9 cellular contexts compared by ENCODE assay signal in the genomic region with DNA sequence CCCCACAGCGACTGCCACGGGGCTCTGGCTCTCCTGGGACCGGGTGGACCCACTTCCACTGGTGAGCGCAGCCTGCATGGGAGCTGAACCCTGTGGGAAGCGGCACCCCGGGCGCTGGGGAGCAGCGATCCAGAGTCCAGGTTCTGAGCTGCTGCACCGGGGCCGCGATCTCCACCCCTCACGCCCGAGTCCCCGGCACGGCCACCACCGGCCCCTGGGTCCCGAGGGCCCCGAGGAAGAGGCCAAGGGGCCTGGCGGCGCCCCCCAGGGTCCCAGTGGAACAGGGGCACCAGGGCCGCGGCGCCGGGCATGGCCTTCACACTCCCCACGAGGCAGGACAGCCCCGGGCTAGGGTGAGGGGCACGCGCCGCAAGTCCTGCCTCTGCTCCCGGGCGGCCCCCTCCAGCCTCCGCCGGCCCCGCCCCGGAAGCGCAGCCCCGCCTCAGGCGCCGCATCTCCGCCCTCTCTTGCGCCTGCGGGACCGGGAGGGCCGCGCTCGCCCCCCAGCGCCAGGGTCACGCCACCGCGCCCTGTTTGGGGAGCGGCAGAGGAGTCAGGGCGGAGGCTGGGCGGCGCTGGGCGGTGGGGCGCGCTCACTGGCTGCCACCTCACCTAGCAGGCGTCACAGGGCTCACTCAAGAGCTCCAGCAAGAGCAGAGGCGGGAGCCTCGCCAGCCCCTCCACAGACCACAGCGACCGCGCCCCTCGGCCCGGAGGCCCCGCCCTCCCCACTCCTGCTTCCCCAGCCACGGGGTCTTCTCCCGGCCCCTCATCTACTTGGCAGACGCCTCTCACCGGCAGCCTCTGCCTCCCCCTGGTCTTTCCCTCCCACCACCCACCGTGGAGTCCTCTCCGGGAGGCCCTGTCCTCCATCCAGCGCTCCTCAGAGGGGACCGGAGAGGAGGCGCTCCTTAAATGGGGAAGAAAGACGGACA. TPM values are rescaled to one million over a fixed set of nuclear protein-coding genes. Genes with fewer than 3 reads are reported as not detected.
DNase-seq lines count a peak whose midpoint lies in the region; ATAC-seq and TF ChIP-seq lines count a peak whose summit lies in the region.
"Had no signal": no experiment of that assay in that cellular context is flagged by ENCODE, and none has a peak within 500 bp of the region (broad histone marks: within the 10 kb centered on the region; RNA-seq: fewer than 3 reads in every experiment).

No MANE protein-coding gene starts in this region.

- peaks cover 12 to 21% (median 18%) of the 10 kb centered on the region in 4 donors for H3K4me1 Mint-ChIP-seq in CD4-positive, alpha-beta memory T cell

- H3K27me3 ChIP-seq in CD4-positive, alpha-beta memory T cell (ENCODE audit: insufficient read depth, low read length), result no peaks in the 10 kb centered on the region
- H3K27me3 ChIP-seq in HUES6 (ENCODE audit: control insufficient read depth, insufficient read depth, low read length) (no peaks in the 10 kb centered on the region), right cardiac atrium (ENCODE audit: control insufficient read depth, insufficient read depth) (no peaks in the 10 kb centered on the region), uterus (no peaks in the 10 kb centered on the region)

- TF ChIP-seq POLR2A in uterus (IDR thresholded peaks at IDR 0.05), result peak in 1 of 2 donors; percentile 46

- peak overlapping the region; percentile 61 to 95 (median 73) for H3K27ac Mint-ChIP-seq in CD4-positive, alpha-beta memory T cell

- DNase-seq in CD4-positive, alpha-beta memory T cell, result peak; percentile 89 to 91 (median 90)
- DNase-seq in T follicular helper cell (ENCODE audit: low read depth) (peak; percentile 86), amniotic stem cell (lab: John Stamatoyannopoulos, UW) (peak; percentile 38), right cardiac atrium (peak; percentile 89 to 96 (median 94)), putamen (ENCODE audit: low spot score) (peak; percentile 70), uterus (peak; percentile 79 to 82)

- intact Hi-C loops in CD4-positive, alpha-beta memory T cell (cut with micrococcal nuclease), result loop anchor here (1.0 to 2.0 kb wide), 2 partner anchors 27 to 101 kb away; partner anchors contain the start of genes ATG4B, STK25 and THAP4
- intact Hi-C loops in right cardiac atrium (cut with DNase I), result no loop called here
- intact Hi-C loops in uterus (cut with DNase I; ENCODE audit: low total_unique reads), result no loop called here

- CTCF ChIA-PET in CD4-positive, alpha-beta memory T cell (lab: Charles Lee; ENCODE audit: partially characterized antibody), result interaction anchor here (0.7 to 1.5 kb wide), 6 partner anchors 9 to 758 kb away, joined by 3 to 6 read pairs (median 4); no protein-coding TSS in a partner anchor

- H3K4me3 ChIP-seq in CD4-positive, alpha-beta memory T cell (ENCODE audit: low read length in 2 of 2), result peak overlapping the region; percentile 6 to 11
- peak overlapping the region; percentile 68 for H3K4me3 ChIP-seq in HUES6 (ENCODE audit: low read depth, low read length)
- peak overlapping the region; percentile 68 for H3K4me3 ChIP-seq in right cardiac atrium (ENCODE audit: low read length)
- peak overlapping the region; percentile 27 to 58 for H3K4me3 ChIP-seq in uterus

- H3K27me3 Mint-ChIP-seq in CD4-positive, alpha-beta memory T cell, result no peaks in the 10 kb centered on the region

- peak overlapping the region; percentile 66 for H3K9ac ChIP-seq in HUES6 (ENCODE audit: low read length)

- H3K36me3 ChIP-seq in CD4-positive, alpha-beta memory T cell (ENCODE audit: insufficient read depth, low read length), result no peaks in the 10 kb centered on the region
- peaks cover 15% of the 10 kb centered on the region for H3K36me3 ChIP-seq in HUES6 (ENCODE audit: control insufficient read depth, insufficient read depth, low read length)
- H3K36me3 ChIP-seq in uterus, result no peaks in the 10 kb centered on the region

- no peaks in the 10 kb centered on the region for H3K9me3 ChIP-seq in CD4-positive, alpha-beta memory T cell (ENCODE audit: control insufficient read depth in 1 of 2, low read length in 2 of 2)
- H3K9me3 ChIP-seq in HUES6 (ENCODE audit: control insufficient read depth, insufficient read depth, low read depth, low read length) (no peaks in the 10 kb centered on the region), right cardiac atrium (ENCODE audit: control insufficient read depth, low read length) (no peaks in the 10 kb centered on the region), uterus (no peaks in the 10 kb centered on the region)

- ATAC-seq in GM21390 (IDR thresholded peaks at IDR 0.05; ENCODE audit: unreplicated experiment) (peak; percentile 95), right cardiac atrium (peak; percentile 93 to 96)

- peak overlapping the region; percentile 50 for H3K27ac ChIP-seq in CD4-positive, alpha-beta memory T cell (ENCODE audit: low read depth, low read length)
- H3K27ac ChIP-seq in HUES6 (ENCODE audit: low read depth, low read length) (peak overlapping the region; percentile 78), right cardiac atrium (ENCODE audit: low read length) (peak overlapping the region; percentile 16), uterus (peak overlapping the region; percentile 65 to 82)
- H3K27ac ChIP-seq: VCaP had no signal

- H3K9me3 Mint-ChIP-seq in CD4-positive, alpha-beta memory T cell, result no peaks in the 10 kb centered on the region

- peak overlapping the region; percentile 42 to 81 (median 70) for H3K4me3 Mint-ChIP-seq in CD4-positive, alpha-beta memory T cell

- H3K4me1 ChIP-seq in CD4-positive, alpha-beta memory T cell (ENCODE audit: insufficient read depth, low read length), result peaks cover 18% of the 10 kb centered on the region
- H3K4me1 ChIP-seq in HUES6 (ENCODE audit: control insufficient read depth, insufficient read depth, low read length) (peaks cover 5% of the 10 kb centered on the region), right cardiac atrium (ENCODE audit: control insufficient read depth, insufficient read depth, low read length) (peaks cover 3% of the 10 kb centered on the region), uterus (no peaks in the 10 kb centered on the region)

- POLR2A ChIA-PET in CD4-positive, alpha-beta memory T cell (lab: Charles Lee; ENCODE audit: partially characterized antibody), result interaction anchor here (0.7 to 1.5 kb wide), 3 partner anchors 8 to 91 kb away, joined by 3 to 4 read pairs (median 3); partner anchors contain the start of genes ATG4B, ING5 and THAP4

- WGBS in right cardiac atrium, result 6% methylated on average over 76 of the region's 76 CpGs

- peaks cover 7 to 8% of the 10 kb centered on the region in 2 donors for H3K36me3 Mint-ChIP-seq in CD4-positive, alpha-beta memory T cell

- peak; percentile 50 to 74 (median 74) for TF ChIP-seq CTCF in uterus (IDR thresholded peaks at IDR 0.05)

RNA-seq across cellular contexts. Expression of gene THAP4, which starts 26.8 kb away (rescaled TPM):
- 10 to 100 TPM; 27.8 to 28.2 TPM for total RNA-seq in CD4-positive, alpha-beta memory T cell
- polyA plus RNA-seq in CD4-positive, alpha-beta memory T cell, result 10 to 100 TPM; 31.7 to 42.9 TPM
- total RNA-seq in right cardiac atrium (100 to 1,000 TPM in 1 of 4 donors, 10 to 100 TPM in 3; 74.2 to 103 (median 90.3) TPM), uterus (10 to 100 TPM; 21.2 to 42.7 (median 28.9) TPM)
- polyA plus RNA-seq in right cardiac atrium, result 126 TPM

RNA-seq across cellular contexts. Expression of gene ATG4B, which starts 27.4 kb away (rescaled TPM):
- 10 to 100 TPM; 87.7 to 96.9 TPM for total RNA-seq in CD4-positive, alpha-beta memory T cell
- 10 to 100 TPM; 49.2 to 58.4 TPM for polyA plus RNA-seq in CD4-positive, alpha-beta memory T cell
- total RNA-seq in right cardiac atrium (10 to 100 TPM; 46.5 to 53.8 (median 47.5) TPM), uterus (10 to 100 TPM; 14.4 to 99.8 (median 56.7) TPM)
- polyA plus RNA-seq in right cardiac atrium, result 40.3 TPM

RNA-seq across cellular contexts. Expression of gene BOK, which starts 51.6 kb away (rescaled TPM):
- total RNA-seq in CD4-positive, alpha-beta memory T cell, result not detected
- not detected for polyA plus RNA-seq in CD4-positive, alpha-beta memory T cell
- 10 to 100 TPM in 1 of 4 donors, 1 to 10 TPM in 3; 2.8 to 15.0 (median 3.9) TPM for total RNA-seq in right cardiac atrium
- 3.5 TPM for polyA plus RNA-seq in right cardiac atrium
- 10 to 100 TPM; 22.9 to 31.2 (median 26.4) TPM for total RNA-seq in uterus

Comparison
In these comparisons a context has a peak if more than half of its experiments do, and no peak if none do; other contexts are left out.
1. Peak in every context shown above with its lines: DNase-seq, ATAC-seq, H3K4me3 ChIP-seq and H3K27ac ChIP-seq.
2. DNase-seq: peak in every context shown above with its lines; median percentile 94 in right cardiac atrium; 90 in CD4-positive, alpha-beta memory T cell; 86 in T follicular helper cell; 80 in uterus; 70 in putamen; 38 in amniotic stem cell.
3. H3K27ac ChIP-seq: peak in every context shown above with its lines; median percentile 78 in HUES6; 74 in uterus; 50 in CD4-positive, alpha-beta memory T cell; 16 in right cardiac atrium.
4. H3K4me3 ChIP-seq: peak in every context shown above with its lines; median percentile 68 in HUES6; 68 in right cardiac atrium; 42 in uterus; 8 in CD4-positive, alpha-beta memory T cell.